24 cellular contexts compared by ENCODE assay signal in the genomic region with DNA sequence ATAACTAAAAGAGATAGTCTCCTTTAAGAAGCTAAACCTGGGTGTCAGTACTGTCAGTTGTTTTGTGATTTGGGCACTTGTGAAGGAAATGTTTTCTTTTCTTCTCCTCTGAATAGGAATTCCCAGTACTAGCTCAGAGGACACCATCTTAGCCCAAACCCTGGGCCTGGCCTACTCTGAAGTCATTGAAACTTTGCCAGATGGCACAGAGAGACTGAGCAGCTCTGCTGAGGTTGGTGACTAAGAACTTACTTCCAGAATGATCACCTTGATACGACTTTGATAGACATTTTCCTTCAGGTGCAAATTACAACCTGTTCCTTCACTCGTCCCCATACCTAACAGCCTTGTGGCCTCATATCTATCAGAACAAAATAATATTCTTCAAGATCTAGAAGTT.
"Had no signal": no experiment of that assay in that cellular context is flagged by ENCODE, and none has a peak within 500 bp of the region (broad histone marks: within the 10 kb centered on the region; RNA-seq: fewer than 3 reads in every experiment).

No MANE protein-coding gene starts in this region.

- H3K4me1 ChIP-seq: body of pancreas, heart right ventricle, left lung, tibial nerve had no signal

- H3K27ac ChIP-seq: body of pancreas, cardiac muscle cell, heart right ventricle, left lung, tibial nerve, WERI-Rb-1 had no signal

- H3K4me3 ChIP-seq: body of pancreas, cardiac muscle cell, heart right ventricle, left lung, lung, smooth muscle cell, tibial nerve had no signal

- H3K27ac Mint-ChIP-seq: naive thymus-derived CD4-positive, alpha-beta T cell; stimulated activated naive CD8-positive, alpha-beta T cell treated with anti-CD3 and anti-CD28 coated beads, Interleukin-15, Interleukin-2, amounts not matched to agents 100 ng/mL and 50 ng/mL, for 24 hours had no signal

- H3K27me3 ChIP-seq: body of pancreas, cardiac muscle cell, heart right ventricle, left lung, tibial nerve had no signal

- FAIRE-seq: kidney, TTC549 had no signal

- H3K27me3 Mint-ChIP-seq: naive thymus-derived CD4-positive, alpha-beta T cell; stimulated activated naive CD8-positive, alpha-beta T cell treated with anti-CD3 and anti-CD28 coated beads, Interleukin-15, Interleukin-2, amounts not matched to agents 100 ng/mL and 50 ng/mL, for 24 hours had no signal

- H3K4me3 Mint-ChIP-seq: naive thymus-derived CD4-positive, alpha-beta T cell; neural crest cell; stimulated activated naive CD8-positive, alpha-beta T cell treated with anti-CD3 and anti-CD28 coated beads, Interleukin-15, Interleukin-2, amounts not matched to agents 100 ng/mL and 50 ng/mL, for 24 hours had no signal

- H3K4me1 Mint-ChIP-seq: neural crest cell had no signal

- H3K4me2 ChIP-seq: smooth muscle cell had no signal

- H3K9me3 Mint-ChIP-seq: stimulated activated naive CD8-positive, alpha-beta T cell treated with anti-CD3 and anti-CD28 coated beads, Interleukin-15, Interleukin-2, amounts not matched to agents 100 ng/mL and 50 ng/mL, for 24 hours had no signal

- DNase-seq: activated CD4-positive, alpha-beta T cell treated with anti-CD3 and anti-CD28 coated beads, Interleukin-2, amount 50 U/mL, for 48 hours; activated CD4-positive, CD25-positive, alpha-beta regulatory T cell treated with anti-CD3 and anti-CD28 coated beads, Interleukin-2, amount 50 U/mL, for 72 hours; activated naive CD4-positive, alpha-beta T cell treated with Interleukin-2 at 50 U/mL for 16 hours; activated T-cell treated with anti-CD3 and anti-CD28 coated beads, Interleukin-2, amount 50 U/mL, for 1 hour; anterior cingulate cortex; body of pancreas; foreskin fibroblast; heart right ventricle; kidney; left lung; naive thymus-derived CD4-positive, alpha-beta T cell; occipital lobe; stimulated activated CD4-positive, alpha-beta T cell treated with anti-CD3 and anti-CD28 coated beads, Interleukin-15, amount 100 ng/mL, for 24 hours; stimulated activated CD4-positive, alpha-beta T cell treated with anti-CD3 and anti-CD28 coated beads, Interleukin-4, amount 100 ng/mL, for 1 hour; T-helper 1 cell; WERI-Rb-1 had no signal

- ATAC-seq: body of pancreas; heart right ventricle; left lung; naive thymus-derived CD4-positive, alpha-beta T cell; sciatic nerve had no signal

- H3K9me3 ChIP-seq: body of pancreas, left lung had no signal
